ENCODE assay signal across 12 cellular contexts in genomic region chr6:165646484-165646883, GRCh38.
"Had no signal": no experiment of that assay in that cellular context is flagged by ENCODE, and none has a peak within 500 bp of the region (broad histone marks: within the 10 kb centered on the region; RNA-seq: fewer than 3 reads in every experiment).

No MANE protein-coding gene starts in this region.

- H3K27me3 ChIP-seq: colonic mucosa, ovary, sigmoid colon, thyroid gland had no signal

- H3K36me3 ChIP-seq: colonic mucosa, ovary, sigmoid colon, thyroid gland had no signal

- H3K4me3 ChIP-seq: colonic mucosa, ovary, sigmoid colon, thyroid gland had no signal

- ATAC-seq: activated CD8-positive, alpha-beta T cell treated with anti-CD3 and anti-CD28 coated beads, Interleukin-2, amount 10 ng/mL, durations not matched to agents 7 days and 5 days; left colon; stimulated activated memory B cell treated with anti-CD40 and anti-IgM and Interleukin-4, amounts not matched to agents 10 μg/mL and 1 μg/mL and 100 μg/mL, for 72 hours had no signal

- H3K9me3 ChIP-seq: colonic mucosa, ovary, sigmoid colon, thyroid gland had no signal

- H3K27ac ChIP-seq: colonic mucosa, ovary, sigmoid colon had no signal

- H3K4me1 ChIP-seq: colonic mucosa, sigmoid colon had no signal

- DNase-seq: activated B cell treated with CpG ODN at 0.5 μM for 24 hours; activated CD4-positive, alpha-beta T cell treated with anti-CD3 and anti-CD28 coated beads, Interleukin-2, amount 10 ng/mL, durations not matched to agents 24 days and 14 days; activated CD8-positive, alpha-beta T cell treated with anti-CD3 and anti-CD28 coated beads, Interleukin-2, amount 10 ng/mL, durations not matched to agents 7 days and 5 days; activated naive CD8-positive, alpha-beta T cell treated with anti-CD3 and anti-CD28 coated beads, Interleukin-2, amount 10 ng/mL, durations not matched to agents 7 days and 5 days; central memory CD4-positive, alpha-beta T cell; colonic mucosa; left colon; midbrain; ovary; sigmoid colon; thyroid gland had no signal
